ENCODE assay signal across 18 cellular contexts in genomic region chr10:73585223-73585784, GRCh38. TPM values are rescaled to one million over a fixed set of nuclear protein-coding genes. Genes with fewer than 3 reads are reported as not detected.
A peak's percentile ranks its signal among the peaks of the same experiment; 100 is the strongest.
DNase-seq lines count a peak whose midpoint lies in the region; ATAC-seq, FAIRE-seq and TF ChIP-seq lines count a peak whose summit lies in the region.
"Had no signal": no experiment of that assay in that cellular context is flagged by ENCODE, and none has a peak within 500 bp of the region (broad histone marks: within the 10 kb centered on the region; RNA-seq: fewer than 3 reads in every experiment).

No MANE protein-coding gene starts in this region.

- H3K4me2 ChIP-seq in K562 (ENCODE audit: insufficient read depth, low read length), result no peak overlapping the region

- no peaks in the 10 kb centered on the region for H3K9me1 ChIP-seq in K562 (ENCODE audit: control insufficient read depth, insufficient read depth, low read length)

- DNase-seq in HCEC 1CT, result peak; percentile 87
- DNase-seq in K562 (ENCODE audit: extremely low read depth in 1 of 4, low spot score in 3 of 4), result no peak
- peak; percentile 85 for DNase-seq in iris pigment epithelial cell (ENCODE audit: low read depth)
- DNase-seq in thyroid gland, result no peak
- DNase-seq in OCI-M1 (lab: John Stamatoyannopoulos, UW), result no peak
- no peak for DNase-seq in GM19239 (ENCODE audit: insufficient read length, low spot score)
- no peak for DNase-seq in foreskin melanocyte
- DNase-seq in NCI-H748 (lab: John Stamatoyannopoulos, UW; ENCODE audit: unreplicated experiment), result no peak
- DNase-seq: activated CD4-positive, CD25-positive, alpha-beta regulatory T cell; activated gamma-delta T cell treated with Interleukin-2 at 50 U/mL for 16 hours; NCI-H1105; NCI-H2171; ovary; T-helper 17 cell had no signal

- H2AFZ ChIP-seq in K562 (ENCODE audit: low read depth, low read length), result no peak overlapping the region

- H3K79me2 ChIP-seq in K562 (ENCODE audit: control insufficient read depth, insufficient read depth, low read length), result no peaks in the 10 kb centered on the region

- no peak for TF ChIP-seq RAD21 in K562 (CRISPR knock-in tag; conservative IDR thresholded peaks at IDR 0.05 in 1 of 2, IDR thresholded peaks at IDR 0.05 in 1 of 2)

- H3K27me3 ChIP-seq in K562 (ENCODE audit: control insufficient read depth in 2 of 2, insufficient read depth in 2 of 2, low read length in 2 of 2) (no peaks in the 10 kb centered on the region), thyroid gland (no peaks in the 10 kb centered on the region)
- H3K27me3 ChIP-seq: ovary had no signal

- BruUV-seq in K562 (replicated peaks; lab: Mats Ljungman, UMichigan), result no TSS peak

- FAIRE-seq in K562 (lab: Jason Lieb, UNC) (no peak), GM19239 (lab: Jason Lieb, UNC) (no peak)
- FAIRE-seq: H1, islet of Langerhans had no signal

- no peaks in the 10 kb centered on the region; the same call in 1 of the 2 replicates for H3K9me3 ChIP-seq in K562 (replicated peaks; ENCODE audit: control insufficient read depth, insufficient read depth, low read depth, low read length)
- no peaks in the 10 kb centered on the region for H3K9me3 ChIP-seq in thyroid gland
- H3K9me3 ChIP-seq: ovary had no signal

- POLR2A ChIA-PET in K562 (lab: Yijun Ruan, JAX), result interaction anchor here (0.9 to 2.9 kb wide), 3 partner anchors 11 to 410 kb away, joined by 5 to 14 read pairs (median 8); no protein-coding TSS in a partner anchor

- TF ChIP-seq CTCF in K562 (IDR thresholded peaks at IDR 0.05 in 2 of 3, conservative IDR thresholded peaks at IDR 0.05 in 1 of 3; ENCODE audit: insufficient read depth in 2 of 3, low read depth in 1 of 3, low read length in 3 of 3), result no peak
- no peak for TF ChIP-seq CTCF in thyroid gland (IDR thresholded peaks at IDR 0.05)

- intact Hi-C loops in K562 (cut with micrococcal nuclease), result no loop called here
- intact Hi-C loops in thyroid gland (cut with DNase I), result no loop called here

- H3K27ac ChIP-seq in K562 (ENCODE audit: extremely low read depth, low read depth, low read length) (no peak overlapping the region), thyroid gland (peak overlapping the region; percentile 54 to 84 (median 79))
- H3K27ac ChIP-seq: ovary had no signal

- no peak overlapping the region for H3K9ac ChIP-seq in K562 (ENCODE audit: insufficient read depth in 1 of 2, low read depth in 2 of 2, low read length in 2 of 2)

- WGBS in K562 (ENCODE audit: insufficient coverage, low coverage, missing lambda C conversion rate), result 96% methylated on average over 3 of the region's 3 CpGs
- WGBS in thyroid gland, 2 donors, result 92 to 94% methylated on average over 3 of the region's 3 CpGs

- H3K36me3 ChIP-seq in K562 (ENCODE audit: control insufficient read depth, insufficient read depth, low read length) (no peaks in the 10 kb centered on the region), thyroid gland (no peaks in the 10 kb centered on the region)
- H3K36me3 ChIP-seq: ovary had no signal

- no peaks in the 10 kb centered on the region for H4K20me1 ChIP-seq in K562 (replicated peaks; ENCODE audit: control insufficient read depth, insufficient read depth, low read length)

- H3K4me1 ChIP-seq in K562 (replicated peaks in 1 of 2; ENCODE audit: control insufficient read depth in 2 of 2, insufficient read depth in 2 of 2, low read length in 2 of 2) (peaks cover 4 to 8% of the 10 kb centered on the region in 2 experiments; a peak in 3 of 5 replicates), thyroid gland (peaks cover 40 to 47% of the 10 kb centered on the region in 2 donors)

- no peak for ATAC-seq in K562
- ATAC-seq: Right ventricle myocardium inferior, T-helper 17 cell had no signal

- TF ChIP-seq POLR2A in K562 (conservative IDR thresholded peaks at IDR 0.05), result no peak
- no peak for TF ChIP-seq POLR2A in thyroid gland (IDR thresholded peaks at IDR 0.05)

- in situ Hi-C loops in K562 (cut with MboI), result no loop called here

- TF ChIP-seq EP300 in K562 (IDR thresholded peaks at IDR 0.05; ENCODE audit: low read length), result no peak

- H3K4me3 ChIP-seq in K562 (no peak overlapping the region), thyroid gland (replicated peaks in 1 of 3) (no peak overlapping the region)
- H3K4me3 ChIP-seq: ovary had no signal

- CTCF ChIA-PET in K562 (lab: Yijun Ruan, JAX; ENCODE audit: low intra/inter-chr PET ratio), result no interaction called here

TF ChIP-seq in K562, 482 proteins besides CTCF, POLR2A, EP300 and RAD21:
- TF ChIP-seq ZNF316 (IDR thresholded peaks at IDR 0.05) (peak; percentile 54), HSF4 (CRISPR knock-in tag; IDR thresholded peaks at IDR 0.05; ENCODE audit: borderline replicate concordance) (no peak), CBX3 (IDR thresholded peaks at IDR 0.05; ENCODE audit: borderline replicate concordance in 1 of 2, low read length in 2 of 2) (0 out of 3 replicates have a peak, but pooled peaks of 1 of the 2 experiments have one; percentile 39)
TF ChIP-seq in K562: peak in this region for 2.

RNA-seq across cellular contexts. Expression of gene USP54, which starts 5.8 kb away (rescaled TPM):
- total RNA-seq in K562 (2011; cell fraction: chromatin; rRNA removed; ENCODE audit: low replicate concordance), result 64.6 and 91.8 TPM in 2 replicates
- 38.7 and 42.4 TPM in 2 replicates for total RNA-seq in K562 (2011; cell fraction: nucleolus; rRNA removed)
- 39.0 and 42.2 TPM in 2 replicates for total RNA-seq in K562 (2011; cell fraction: nucleoplasm; rRNA removed)
- 13.0 and 13.2 TPM in 2 replicates for total RNA-seq in K562 (2014; rRNA removed)
- total RNA-seq in K562 (2014; rRNA removed; fragmentation: Illumina TruSeq; extraction: Trizol), result 19.5 and 19.9 TPM in 2 replicates
- total RNA-seq in K562 (2015; rRNA removed; fragmentation: Illumina TruSeq; extraction: Trizol), result 15.6 and 16.9 TPM in 2 replicates
- total RNA-seq in K562 (2021), result 19.6 and 20.7 TPM in 2 replicates
- polyA plus RNA-seq in K562 (2011; rRNA removed), result 36.2 and 40.1 TPM in 2 replicates
- polyA plus RNA-seq in K562 (2011; cell fraction: cytosol; rRNA removed), result 15.1 and 27.8 TPM in 2 replicates
- 28.9 and 31.8 TPM in 2 replicates for polyA plus RNA-seq in K562 (2011; cell fraction: nucleus; rRNA removed)
- polyA plus RNA-seq in K562 (2012), result 16.7 and 30.3 TPM in 2 replicates
- 16.3 and 21.7 TPM in 2 replicates for polyA plus RNA-seq in K562 (2014; fragmentation: Illumina TruSeq; extraction: Trizol)
- 1 to 10 TPM; 3.8 to 7.6 TPM for polyA plus RNA-seq in K562 (2014; fragmentation: Nextera tagmentation; extraction: Ambion mirVana)
- polyA plus RNA-seq in K562 (2014; rRNA removed), result 11.9 and 14.6 TPM in 2 replicates
- 54.8 and 66.6 TPM in 2 replicates for polyA minus RNA-seq in K562 (2011; rRNA and poly(A)+ RNA removed)
- polyA minus RNA-seq in K562 (2011; cell fraction: cytosol; rRNA and poly(A)+ RNA removed), result 12.9 and 15.2 TPM in 2 replicates
- polyA minus RNA-seq in K562 (2011; cell fraction: nucleus; rRNA and poly(A)+ RNA removed), result 15.3 and 30.0 TPM in 2 replicates
- total RNA-seq in thyroid gland, result 100 to 1,000 TPM; 159 to 315 (median 201) TPM

RNA-seq across cellular contexts. Expression of gene MYOZ1, which starts 56.0 kb away (rescaled TPM):
- total RNA-seq in K562 (2011; cell fraction: chromatin; rRNA removed; ENCODE audit: low replicate concordance), result not detected in 2 replicates
- total RNA-seq in K562 (2011; cell fraction: nucleolus; rRNA removed), result not detected in 2 replicates
- not detected in 2 replicates for total RNA-seq in K562 (2011; cell fraction: nucleoplasm; rRNA removed)
- total RNA-seq in K562 (2014; rRNA removed) (not detected in 2 replicates), K562 (2014; rRNA removed; fragmentation: Illumina TruSeq; extraction: Trizol) (not detected in 2 replicates), K562 (2015; rRNA removed; fragmentation: Illumina TruSeq; extraction: Trizol) (0.18 and 0.23 TPM in 2 replicates), K562 (2021) (not detected in 2 replicates), thyroid gland (1 to 10 TPM; 2.0 to 7.0 (median 5.1) TPM)
- polyA plus RNA-seq in K562 (2011; rRNA removed) (0.06 and 0.09 TPM in 2 replicates), K562 (2014; fragmentation: Illumina TruSeq; extraction: Trizol) (0.10 TPM in 1 of 2 replicates, not detected in the other), K562 (2014; fragmentation: Nextera tagmentation; extraction: Ambion mirVana) (under 1 TPM in 1 of 2 experiments, not detected in 1; 0.03 TPM), K562 (2014; rRNA removed) (0.09 and 0.11 TPM in 2 replicates)
- 0.13 TPM in 1 of 2 replicates, not detected in the other for polyA plus RNA-seq in K562 (2011; cell fraction: cytosol; rRNA removed)
- not detected in 2 replicates for polyA plus RNA-seq in K562 (2011; cell fraction: nucleus; rRNA removed)
- 0.07 and 0.19 TPM in 2 replicates for polyA plus RNA-seq in K562 (2012)
- not detected in 2 replicates for polyA minus RNA-seq in K562 (2011; rRNA and poly(A)+ RNA removed)
- polyA minus RNA-seq in K562 (2011; cell fraction: cytosol; rRNA and poly(A)+ RNA removed), result not detected in 2 replicates
- not detected in 2 replicates for polyA minus RNA-seq in K562 (2011; cell fraction: nucleus; rRNA and poly(A)+ RNA removed)
- total RNA-seq: T-helper 17 cell had no signal
- polyA plus RNA-seq: IgD-negative memory B cell had no signal

Comparison
In these comparisons a context has a peak if more than half of its experiments do, and no peak if none do; other contexts are left out.
1. DNase-seq: peak in HCEC 1CT (single experiment) and iris pigment epithelial cell (single experiment); none in K562 (0 of 4), thyroid gland (0 of 2), OCI-M1 (single experiment), GM19239 (single experiment), foreskin melanocyte (single experiment) and NCI-H748 (single experiment).